In the genomic region with DNA sequence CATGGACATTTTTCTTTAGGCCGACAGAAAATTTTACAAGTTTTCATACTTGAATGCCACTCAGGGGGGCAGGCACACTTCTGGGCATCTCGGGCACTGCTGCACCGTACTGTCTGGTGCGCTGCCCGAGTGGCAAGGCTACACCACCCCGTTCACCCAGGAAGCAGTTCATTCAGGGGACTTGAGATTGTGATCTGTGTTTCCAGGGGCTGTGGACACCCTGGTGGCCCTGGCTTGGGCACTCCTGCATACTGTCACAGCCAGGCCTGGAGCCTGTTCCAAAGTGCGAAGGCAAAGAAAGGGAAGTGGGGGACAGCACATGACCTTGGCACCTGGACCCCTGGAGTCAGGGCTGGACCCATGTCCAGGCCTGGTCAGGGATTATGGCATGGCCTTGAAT, we compare ENCODE assay signal across 26 cellular contexts.
"Had no signal": no experiment of that assay in that cellular context is flagged by ENCODE, and none has a peak within 500 bp of the region (broad histone marks: within the 10 kb centered on the region; RNA-seq: fewer than 3 reads in every experiment).

No MANE protein-coding gene starts in this region.

- H3K36me3 ChIP-seq: esophagus muscularis mucosa, gastroesophageal sphincter, ovary, right atrium auricular region, vagina had no signal

- FAIRE-seq: astrocyte, colon, islet of Langerhans had no signal

- DNase-seq: activated CD4-positive, alpha-beta memory T cell treated with anti-CD3 and anti-CD28 coated beads for 36 hours; activated CD4-positive, alpha-beta T cell treated with anti-CD3 and anti-CD28 coated beads for 48 hours; activated naive CD4-positive, alpha-beta T cell treated with Interleukin-2 at 50 U/mL for 16 hours; activated naive CD8-positive, alpha-beta T cell treated with anti-CD3 and anti-CD28 coated beads for 36 hours; activated T-cell treated with anti-CD3 and anti-CD28 coated beads, Interleukin-2, amount 50 U/mL, for 48 hours; central memory CD4-positive, alpha-beta T cell; effector memory CD4-positive, alpha-beta T cell; head of caudate nucleus; hypothalamus; left colon; natural killer cell; ovary; psoas muscle; stimulated activated CD4-positive, alpha-beta T cell treated with anti-CD3 and anti-CD28 coated beads, Interleukin-4, amount 100 ng/mL, for 4 hours; stimulated activated naive CD8-positive, alpha-beta T cell treated with anti-CD3 and anti-CD28 coated beads, Interleukin-15, amount 100 ng/mL, for 72 hours had no signal

- H3K27me3 ChIP-seq: esophagus muscularis mucosa, gastroesophageal sphincter, ovary, right atrium auricular region, vagina had no signal

- H3K4me3 Mint-ChIP-seq: activated CD4-positive, alpha-beta memory T cell treated with anti-CD3 and anti-CD28 coated beads for 36 hours; activated naive CD8-positive, alpha-beta T cell treated with anti-CD3 and anti-CD28 coated beads for 36 hours; mesothelial cell of epicardium; natural killer cell; stimulated activated naive CD8-positive, alpha-beta T cell treated with anti-CD3 and anti-CD28 coated beads, Interleukin-15, amount 100 ng/mL, for 72 hours; T-helper 1 cell treated with Interleukin-12 subunit alpha and Interleukin-12 subunit beta and Interleukin-4 antibody, amounts not matched to agents 30 μg/mL and 1 μg/mL, for 36 hours; type B pancreatic cell had no signal

- H3K36me3 Mint-ChIP-seq: activated CD4-positive, alpha-beta memory T cell treated with anti-CD3 and anti-CD28 coated beads for 36 hours; activated naive CD8-positive, alpha-beta T cell treated with anti-CD3 and anti-CD28 coated beads for 36 hours; mesothelial cell of epicardium; natural killer cell; type B pancreatic cell had no signal

- H3K9me3 ChIP-seq: esophagus muscularis mucosa, gastroesophageal sphincter, ovary, psoas muscle, right atrium auricular region, vagina had no signal

- H3K27me3 Mint-ChIP-seq: activated CD4-positive, alpha-beta memory T cell treated with anti-CD3 and anti-CD28 coated beads for 36 hours; activated naive CD8-positive, alpha-beta T cell treated with anti-CD3 and anti-CD28 coated beads for 36 hours; stimulated activated naive CD8-positive, alpha-beta T cell treated with anti-CD3 and anti-CD28 coated beads, Interleukin-15, amount 100 ng/mL, for 72 hours had no signal

- H3K27ac ChIP-seq: esophagus muscularis mucosa, gastroesophageal sphincter, ovary, psoas muscle, right atrium auricular region, vagina had no signal

- H3K27ac Mint-ChIP-seq: activated CD4-positive, alpha-beta memory T cell treated with anti-CD3 and anti-CD28 coated beads for 36 hours; activated naive CD8-positive, alpha-beta T cell treated with anti-CD3 and anti-CD28 coated beads for 36 hours; mesothelial cell of epicardium; natural killer cell; T-helper 1 cell treated with Interleukin-12 subunit alpha and Interleukin-12 subunit beta and Interleukin-4 antibody, amounts not matched to agents 30 μg/mL and 1 μg/mL, for 36 hours; type B pancreatic cell had no signal

- ATAC-seq: gastroesophageal sphincter; left colon; natural killer cell; psoas muscle; stimulated activated naive CD8-positive, alpha-beta T cell treated with anti-CD3 and anti-CD28 coated beads, Interleukin-15, amount 100 ng/mL, for 72 hours had no signal

- H3K4me1 ChIP-seq: esophagus muscularis mucosa, gastroesophageal sphincter, psoas muscle, right atrium auricular region, vagina had no signal

- H3K4me3 ChIP-seq: esophagus muscularis mucosa, gastroesophageal sphincter, lung, ovary, psoas muscle, right atrium auricular region, vagina had no signal

- H3K4me1 Mint-ChIP-seq: activated naive CD8-positive, alpha-beta T cell treated with anti-CD3 and anti-CD28 coated beads for 36 hours; natural killer cell; stimulated activated naive CD8-positive, alpha-beta T cell treated with anti-CD3 and anti-CD28 coated beads, Interleukin-15, amount 100 ng/mL, for 72 hours had no signal

- H3K9me3 Mint-ChIP-seq: activated CD4-positive, alpha-beta memory T cell treated with anti-CD3 and anti-CD28 coated beads for 36 hours; activated naive CD8-positive, alpha-beta T cell treated with anti-CD3 and anti-CD28 coated beads for 36 hours; mesothelial cell of epicardium; natural killer cell; stimulated activated naive CD8-positive, alpha-beta T cell treated with anti-CD3 and anti-CD28 coated beads, Interleukin-15, amount 100 ng/mL, for 72 hours; T-helper 1 cell treated with Interleukin-12 subunit alpha and Interleukin-12 subunit beta and Interleukin-4 antibody, amounts not matched to agents 30 μg/mL and 1 μg/mL, for 36 hours; type B pancreatic cell had no signal
